30 cellular contexts compared by ENCODE assay signal in the genomic region with DNA sequence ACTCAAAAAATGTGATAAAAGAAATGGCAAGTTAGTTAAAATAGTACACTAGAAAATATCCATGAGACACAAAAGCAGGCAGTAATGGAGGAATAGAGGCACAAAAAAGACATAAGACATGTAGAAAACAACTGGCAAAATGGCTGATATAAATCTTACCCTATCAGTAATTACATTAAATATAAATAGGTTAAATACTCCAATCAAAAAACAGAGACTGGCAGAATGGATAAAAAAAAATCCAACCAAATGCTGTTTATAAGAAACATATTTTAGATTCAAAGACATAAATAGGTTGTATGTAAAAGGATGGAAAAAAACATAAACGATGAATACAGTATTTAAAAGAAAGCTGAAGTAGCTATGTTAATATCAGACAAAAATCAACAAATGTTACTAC. TPM values are rescaled to one million over a fixed set of nuclear protein-coding genes. Genes with fewer than 3 reads are reported as not detected.
DNase-seq lines count a peak whose midpoint lies in the region; ATAC-seq, FAIRE-seq and TF ChIP-seq lines count a peak whose summit lies in the region.
"Had no signal": no experiment of that assay in that cellular context is flagged by ENCODE, and none has a peak within 500 bp of the region (broad histone marks: within the 10 kb centered on the region; RNA-seq: fewer than 3 reads in every experiment).

No MANE protein-coding gene starts in this region.

- peak overlapping the region; percentile 17 for H3K27ac Mint-ChIP-seq in stimulated activated naive CD8-positive, alpha-beta T cell treated with anti-CD3 and anti-CD28 coated beads, Interleukin-15, Interleukin-2, amounts not matched to agents 100 ng/mL and 50 ng/mL, for 24 hours
- H3K27ac Mint-ChIP-seq: CD14-positive monocyte; CD4-positive, alpha-beta memory T cell; CD4-positive, CD25-positive, alpha-beta regulatory T cell; CD8-positive, alpha-beta memory T cell had no signal

- peaks cover 21% of the 10 kb centered on the region for H3K36me3 Mint-ChIP-seq in stimulated activated naive CD8-positive, alpha-beta T cell treated with anti-CD3 and anti-CD28 coated beads, Interleukin-15, Interleukin-2, amounts not matched to agents 100 ng/mL and 50 ng/mL, for 24 hours (ENCODE audit: low read depth)
- H3K36me3 Mint-ChIP-seq: CD4-positive, CD25-positive, alpha-beta regulatory T cell had no signal

- no peak for ATAC-seq in stimulated activated naive CD8-positive, alpha-beta T cell treated with anti-CD3 and anti-CD28 coated beads, Interleukin-15, Interleukin-2, amounts not matched to agents 100 U/mL and 50 U/mL, for 24 hours
- ATAC-seq in K562 (no peak), pancreas (no peak), GM21528 (IDR thresholded peaks at IDR 0.05; ENCODE audit: low FRiP score, unreplicated experiment) (no peak)
- ATAC-seq: GM12878 had no signal

- no peak overlapping the region for H3K4me2 ChIP-seq in K562 (ENCODE audit: insufficient read depth, low read length)
- H3K4me2 ChIP-seq: BLaER1 had no signal

- H3K27ac ChIP-seq in K562 (ENCODE audit: extremely low read depth, low read depth, low read length), result no peak overlapping the region
- no peak overlapping the region for H3K27ac ChIP-seq in pancreas
- H3K27ac ChIP-seq: 22Rv1, BLaER1 had no signal

- intact Hi-C loops in K562 (cut with micrococcal nuclease) (no loop called here), pancreas (cut with DNase I) (no loop called here)

- no peak for TF ChIP-seq POLR2A in K562 (conservative IDR thresholded peaks at IDR 0.05)

- H3K9me3 Mint-ChIP-seq in stimulated activated naive CD8-positive, alpha-beta T cell treated with anti-CD3 and anti-CD28 coated beads, Interleukin-15, Interleukin-2, amounts not matched to agents 100 ng/mL and 50 ng/mL, for 24 hours, result peaks cover 27% of the 10 kb centered on the region

- no peak overlapping the region for H3K4me3 Mint-ChIP-seq in stimulated activated naive CD8-positive, alpha-beta T cell treated with anti-CD3 and anti-CD28 coated beads, Interleukin-15, Interleukin-2, amounts not matched to agents 100 ng/mL and 50 ng/mL, for 24 hours
- H3K4me3 Mint-ChIP-seq: CD14-positive monocyte; CD4-positive, alpha-beta memory T cell; CD4-positive, CD25-positive, alpha-beta regulatory T cell; CD8-positive, alpha-beta memory T cell had no signal

- WGBS in K562 (ENCODE audit: insufficient coverage, low coverage, missing lambda C conversion rate), result 8% methylated on average over 1 of the region's 1 CpG
- 78 to 87% methylated on average over 1 of the region's 1 CpG for WGBS in pancreas, 2 donors

- H3K79me2 ChIP-seq in K562 (ENCODE audit: control insufficient read depth, insufficient read depth, low read length), result no peaks in the 10 kb centered on the region

- no peaks in the 10 kb centered on the region for H3K9me1 ChIP-seq in K562 (ENCODE audit: control insufficient read depth, insufficient read depth, low read length)

- H3K4me1 ChIP-seq in K562 (replicated peaks in 1 of 2; ENCODE audit: control insufficient read depth in 2 of 2, insufficient read depth in 2 of 2, low read length in 2 of 2) (no peaks in the 10 kb centered on the region), pancreas (no peaks in the 10 kb centered on the region)
- H3K4me1 ChIP-seq: BE2C, BLaER1 had no signal

- H3K36me3 ChIP-seq in K562 (ENCODE audit: control insufficient read depth, insufficient read depth, low read length) (no peaks in the 10 kb centered on the region), pancreas (no peaks in the 10 kb centered on the region)
- H3K36me3 ChIP-seq: BE2C, BLaER1 had no signal

- no peak overlapping the region for H3K9ac ChIP-seq in K562 (ENCODE audit: insufficient read depth in 1 of 2, low read depth in 2 of 2, low read length in 2 of 2)
- H3K9ac ChIP-seq: BLaER1 had no signal

- no peak for DNase-seq in stimulated activated naive CD8-positive, alpha-beta T cell treated with anti-CD3 and anti-CD28 coated beads, Interleukin-15, Interleukin-2, amounts not matched to agents 100 U/mL and 50 U/mL, for 24 hours
- DNase-seq in K562 (ENCODE audit: extremely low read depth in 1 of 4, low spot score in 3 of 4) (no peak), pancreas (no peak), HuH-7.5 (ENCODE audit: low spot score) (no peak)
- DNase-seq: ACHN; BE2C; C1 segment of cervical spinal cord; CD4-positive, alpha-beta memory T cell; CD4-positive, CD25-positive, alpha-beta regulatory T cell; CD8-positive, alpha-beta memory T cell; COR-L47; DMS 273 treated with DMSO at 0.1 percent for 48 hours; DMS153; DMS79; DND-41; EL; GDM1 had no signal

- POLR2A ChIA-PET in K562 (lab: Yijun Ruan, JAX), result no interaction called here

- CTCF ChIA-PET in K562 (lab: Yijun Ruan, JAX; ENCODE audit: low intra/inter-chr PET ratio), result no interaction called here

- no TSS peak for BruUV-seq in K562 (replicated peaks; lab: Mats Ljungman, UMichigan)

- H3K9me3 ChIP-seq in K562 (replicated peaks; ENCODE audit: control insufficient read depth, insufficient read depth, low read depth, low read length), result no peaks in the 10 kb centered on the region
- no peaks in the 10 kb centered on the region for H3K9me3 ChIP-seq in pancreas
- H3K9me3 ChIP-seq: BE2C had no signal

- in situ Hi-C loops in K562 (cut with MboI), result no loop called here

- H3K27me3 Mint-ChIP-seq in stimulated activated naive CD8-positive, alpha-beta T cell treated with anti-CD3 and anti-CD28 coated beads, Interleukin-15, Interleukin-2, amounts not matched to agents 100 ng/mL and 50 ng/mL, for 24 hours, result no peaks in the 10 kb centered on the region
- H3K27me3 Mint-ChIP-seq: CD4-positive, alpha-beta memory T cell; CD4-positive, CD25-positive, alpha-beta regulatory T cell; CD8-positive, alpha-beta memory T cell had no signal

- H3K27me3 ChIP-seq in K562 (ENCODE audit: control insufficient read depth in 2 of 2, insufficient read depth in 2 of 2, low read length in 2 of 2) (no peaks in the 10 kb centered on the region), pancreas (no peaks in the 10 kb centered on the region)
- H3K27me3 ChIP-seq: BE2C, BLaER1 had no signal

- FAIRE-seq in K562 (lab: Jason Lieb, UNC) (no peak), pancreas (lab: Jason Lieb, UNC) (peak; percentile 37)
- FAIRE-seq: GM12878, GM12892, GM18507 had no signal

- no peak for TF ChIP-seq CTCF in K562 (IDR thresholded peaks at IDR 0.05 in 2 of 3, conservative IDR thresholded peaks at IDR 0.05 in 1 of 3; ENCODE audit: insufficient read depth in 2 of 3, low read depth in 1 of 3, low read length in 3 of 3)
- TF ChIP-seq CTCF in pancreas (IDR thresholded peaks at IDR 0.05), result no peak

- no peak for TF ChIP-seq EP300 in K562 (IDR thresholded peaks at IDR 0.05; ENCODE audit: low read length)

- no peak overlapping the region for H2AFZ ChIP-seq in K562 (ENCODE audit: low read depth, low read length)

- TF ChIP-seq RAD21 in K562 (CRISPR knock-in tag; conservative IDR thresholded peaks at IDR 0.05 in 1 of 2, IDR thresholded peaks at IDR 0.05 in 1 of 2), result no peak

- no peaks in the 10 kb centered on the region for H4K20me1 ChIP-seq in K562 (replicated peaks; ENCODE audit: control insufficient read depth, insufficient read depth, low read length)
- H4K20me1 ChIP-seq: BLaER1 had no signal

- H3K4me3 ChIP-seq in K562, result no peak overlapping the region
- no peak overlapping the region for H3K4me3 ChIP-seq in pancreas
- H3K4me3 ChIP-seq: BLaER1, GM12878 had no signal

- peaks cover 33% of the 10 kb centered on the region for H3K4me1 Mint-ChIP-seq in stimulated activated naive CD8-positive, alpha-beta T cell treated with anti-CD3 and anti-CD28 coated beads, Interleukin-15, Interleukin-2, amounts not matched to agents 100 ng/mL and 50 ng/mL, for 24 hours (ENCODE audit: low read depth)
- H3K4me1 Mint-ChIP-seq: CD8-positive, alpha-beta memory T cell had no signal

TF ChIP-seq in K562, 482 proteins besides CTCF, POLR2A, EP300 and RAD21 (continues in another document):
- TF ChIP-seq ZNF354B (CRISPR knock-in tag; IDR thresholded peaks at IDR 0.05) (peak; percentile 41; the same call in 1 of the 2 replicates), CEBPB (tag; IDR thresholded peaks at IDR 0.05) (no peak), POLR2AphosphoS2 (IDR thresholded peaks at IDR 0.05; ENCODE audit: low read length) (no peak), BRD4 (IDR thresholded peaks at IDR 0.05) (no peak), ZNF507 (tag; conservative IDR thresholded peaks at IDR 0.05) (peak; percentile 97), SMARCA5 (IDR thresholded peaks at IDR 0.05) (no peak)
- TF ChIP-seq, protein P1, sequence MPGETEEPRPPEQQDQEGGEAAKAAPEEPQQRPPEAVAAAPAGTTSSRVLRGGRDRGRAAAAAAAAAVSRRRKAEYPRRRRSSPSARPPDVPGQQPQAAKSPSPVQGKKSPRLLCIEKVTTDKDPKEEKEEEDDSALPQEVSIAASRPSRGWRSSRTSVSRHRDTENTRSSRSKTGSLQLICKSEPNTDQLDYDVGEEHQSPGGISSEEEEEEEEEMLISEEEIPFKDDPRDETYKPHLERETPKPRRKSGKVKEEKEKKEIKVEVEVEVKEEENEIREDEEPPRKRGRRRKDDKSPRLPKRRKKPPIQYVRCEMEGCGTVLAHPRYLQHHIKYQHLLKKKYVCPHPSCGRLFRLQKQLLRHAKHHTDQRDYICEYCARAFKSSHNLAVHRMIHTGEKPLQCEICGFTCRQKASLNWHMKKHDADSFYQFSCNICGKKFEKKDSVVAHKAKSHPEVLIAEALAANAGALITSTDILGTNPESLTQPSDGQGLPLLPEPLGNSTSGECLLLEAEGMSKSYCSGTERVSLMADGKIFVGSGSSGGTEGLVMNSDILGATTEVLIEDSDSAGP (CRISPR knock-in tag; IDR thresholded peaks at IDR 0.05), result no peak

RNA-seq across cellular contexts. Expression of a gene that starts 15.3 kb away (rescaled TPM):
- total RNA-seq in K562 (2011; cell fraction: chromatin; rRNA removed; ENCODE audit: low replicate concordance), result not detected in 2 replicates
- 0.50 TPM in 1 of 2 replicates, not detected in the other for total RNA-seq in K562 (2011; cell fraction: nucleolus; rRNA removed)
- not detected in 2 replicates for total RNA-seq in K562 (2011; cell fraction: nucleoplasm; rRNA removed)
- total RNA-seq in K562 (2014; rRNA removed) (1.0 and 3.4 TPM in 2 replicates), K562 (2014; rRNA removed; fragmentation: Illumina TruSeq; extraction: Trizol) (0.26 TPM in 1 of 2 replicates, not detected in the other), K562 (2015; rRNA removed; fragmentation: Illumina TruSeq; extraction: Trizol) (2.1 and 2.9 TPM in 2 replicates), K562 (2021) (0.31 and 0.49 TPM in 2 replicates), pancreas (1 to 10 TPM in 1 of 6 donors, under 1 TPM in 4, not detected in 1; 0.28 to 1.7 (median 0.63) TPM)
- polyA plus RNA-seq in K562 (2011; rRNA removed) (0.32 TPM in 1 of 2 replicates, not detected in the other), K562 (2014; fragmentation: Illumina TruSeq; extraction: Trizol) (0.55 and 1.1 TPM in 2 replicates), K562 (2014; fragmentation: Nextera tagmentation; extraction: Ambion mirVana) (under 1 TPM; 0.13 to 0.28 TPM), K562 (2014; rRNA removed) (1.0 and 1.3 TPM in 2 replicates), pancreas (1 to 10 TPM; 1.2 to 1.7 TPM)
- 0.31 and 0.58 TPM in 2 replicates for polyA plus RNA-seq in K562 (2011; cell fraction: cytosol; rRNA removed)
- not detected in 2 replicates for polyA plus RNA-seq in K562 (2011; cell fraction: nucleus; rRNA removed)
- polyA plus RNA-seq in K562 (2012), result 1.8 and 2.3 TPM in 2 replicates
- not detected in 2 replicates for polyA minus RNA-seq in K562 (2011; rRNA and poly(A)+ RNA removed)
- polyA minus RNA-seq in K562 (2011; cell fraction: cytosol; rRNA and poly(A)+ RNA removed), result not detected in 2 replicates
- not detected in 2 replicates for polyA minus RNA-seq in K562 (2011; cell fraction: nucleus; rRNA and poly(A)+ RNA removed)
- total RNA-seq: A172, A673, Daoy, G401 had no signal
- polyA plus RNA-seq: AG04450 had no signal
